ENCODE assay signal across 9 cellular contexts in the genomic region with DNA sequence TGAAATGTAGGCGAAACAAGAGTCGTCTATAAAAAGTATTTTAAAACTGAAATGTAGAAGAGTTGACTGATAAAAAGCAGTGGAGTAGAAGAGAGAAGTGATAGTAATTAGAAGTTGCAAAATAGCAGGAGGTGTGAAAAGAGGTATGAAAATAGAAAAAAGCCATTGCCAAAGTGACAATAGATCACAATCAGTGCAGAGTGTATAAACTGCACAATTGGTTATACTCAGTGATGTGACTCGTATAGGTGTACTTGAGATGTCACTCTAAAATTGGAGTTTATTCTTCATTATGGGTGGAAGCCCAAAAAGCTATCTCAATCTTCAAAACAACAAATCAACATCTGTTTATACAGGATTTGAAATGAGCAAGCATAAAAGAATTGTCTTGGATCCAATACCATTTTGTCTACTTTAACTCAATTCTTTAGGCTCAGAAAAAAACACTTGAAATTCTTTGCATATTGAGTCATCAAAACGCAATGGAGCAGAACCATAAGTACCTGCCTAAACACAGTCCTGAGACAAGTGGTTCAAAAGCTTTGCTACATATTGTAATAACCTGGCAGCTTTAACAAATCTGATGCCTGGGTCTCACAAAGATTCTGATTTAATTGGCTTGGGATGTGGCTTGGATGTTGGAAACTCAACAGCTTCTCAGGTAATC. TPM values are rescaled to one million over a fixed set of nuclear protein-coding genes. Genes with fewer than 3 reads are reported as not detected.
DNase-seq lines count a peak whose midpoint lies in the region; ATAC-seq and TF ChIP-seq lines count a peak whose summit lies in the region.
"Had no signal": no experiment of that assay in that cellular context is flagged by ENCODE, and none has a peak within 500 bp of the region (broad histone marks: within the 10 kb centered on the region; RNA-seq: fewer than 3 reads in every experiment).

No MANE protein-coding gene starts in this region.

- no peaks in the 10 kb centered on the region for H3K27me3 Mint-ChIP-seq in effector memory CD8-positive, alpha-beta T cell
- H3K27me3 Mint-ChIP-seq in endothelial cell (ENCODE audit: unreplicated experiment) = no peaks in the 10 kb centered on the region

- peaks cover 1 to 11% of the 10 kb centered on the region in 2 donors for H3K4me1 Mint-ChIP-seq in effector memory CD8-positive, alpha-beta T cell (ENCODE audit: low read depth in 2 of 2)
- H3K4me1 Mint-ChIP-seq in endothelial cell (ENCODE audit: unreplicated experiment) = peaks cover 8% of the 10 kb centered on the region
- H3K4me1 Mint-ChIP-seq: neural crest cell had no signal

- H3K27ac Mint-ChIP-seq in effector memory CD8-positive, alpha-beta T cell = peak overlapping the region in 1 of 2 donors; percentile 57
- no peak overlapping the region for H3K27ac Mint-ChIP-seq in endothelial cell (ENCODE audit: unreplicated experiment)

- H3K4me3 Mint-ChIP-seq in effector memory CD8-positive, alpha-beta T cell = no peak overlapping the region
- no peak overlapping the region for H3K4me3 Mint-ChIP-seq in endothelial cell (ENCODE audit: unreplicated experiment)

- ATAC-seq in GM18868 (IDR thresholded peaks at IDR 0.05; ENCODE audit: unreplicated experiment) (peak; percentile 96), HG02852 (IDR thresholded peaks at IDR 0.05; ENCODE audit: unreplicated experiment) (peak; percentile 90)
- no peak for ATAC-seq in effector memory CD8-positive, alpha-beta T cell (replicated peaks)

- H3K9me3 Mint-ChIP-seq in effector memory CD8-positive, alpha-beta T cell = no peaks in the 10 kb centered on the region
- no peaks in the 10 kb centered on the region for H3K9me3 Mint-ChIP-seq in endothelial cell (ENCODE audit: unreplicated experiment)
- H3K9me3 Mint-ChIP-seq: neural crest cell had no signal

- H3K36me3 Mint-ChIP-seq in effector memory CD8-positive, alpha-beta T cell (ENCODE audit: insufficient read depth) = peaks cover 10% of the 10 kb centered on the region
- peaks cover 5% of the 10 kb centered on the region for H3K36me3 Mint-ChIP-seq in endothelial cell (ENCODE audit: low read depth, unreplicated experiment)

- TF ChIP-seq CTCF in endothelial cell (IDR thresholded peaks at IDR 0.05; ENCODE audit: unreplicated experiment) = no peak

- DNase-seq in NCI-H226 (peak; percentile 83), iPS-NIHi11 (ENCODE audit: low spot score) (peak; percentile 23), NCI-H1694 treated with DMSO at 0.1 percent for 48 hours (lab: John Stamatoyannopoulos, UW) (no peak), endothelial cell (ENCODE audit: low spot score) (no peak)
- no peak for DNase-seq in effector memory CD8-positive, alpha-beta T cell
- DNase-seq in activated CD4-positive, alpha-beta T cell treated with anti-CD3 and anti-CD28 coated beads for 1 hour = no peak

RNA-seq across cellular contexts. Expression of gene IKBIP, which starts 8.8 kb away (rescaled TPM):
- total RNA-seq in endothelial cell (ENCODE audit: unreplicated experiment) = 47.4 TPM

RNA-seq across cellular contexts. Expression of gene APAF1, which starts 9.3 kb away (rescaled TPM):
- 45.9 TPM for total RNA-seq in endothelial cell (ENCODE audit: unreplicated experiment)

RNA-seq across cellular contexts. Expression of gene SLC25A3, which starts 42.3 kb away (rescaled TPM):
- total RNA-seq in endothelial cell (ENCODE audit: unreplicated experiment) = 718 TPM

Comparison
In these comparisons a context has a peak if more than half of its experiments do, and no peak if none do; other contexts are left out.
1. DNase-seq: peak in NCI-H226 (single experiment) and iPS-NIHi11 (single experiment); none in effector memory CD8-positive, alpha-beta T cell (0 of 3), activated CD4-positive, alpha-beta T cell treated with anti-CD3 and anti-CD28 coated beads for 1 hour (single experiment), NCI-H1694 treated with DMSO at 0.1 percent for 48 hours (single experiment) and endothelial cell (single experiment).